In genomic region chr1:38028105-38028591, GRCh38 we compare ENCODE assay signal across 8 cellular contexts. TPM values are rescaled to one million over a fixed set of nuclear protein-coding genes. Genes with fewer than 3 reads are reported as not detected.
A peak's percentile ranks its signal among the peaks of the same experiment; 100 is the strongest.
DNase-seq lines count a peak whose midpoint lies in the region; ATAC-seq lines count a peak whose summit lies in the region.

No MANE protein-coding gene starts in this region.

- CTCF ChIA-PET in CD8-positive, alpha-beta memory T cell (lab: Charles Lee) = interaction anchor here (0.6 to 1.5 kb wide), 3 partner anchors 9 to 806 kb away, joined by 3 to 5 read pairs (median 3); no protein-coding TSS in a partner anchor

- peaks cover 29% of the 10 kb centered on the region for H3K4me1 ChIP-seq in CD8-positive, alpha-beta memory T cell (ENCODE audit: insufficient read depth, low read length)

- no peak overlapping the region for H3K27ac ChIP-seq in CD8-positive, alpha-beta memory T cell (ENCODE audit: low read depth, low read length)

- H3K27me3 ChIP-seq in CD8-positive, alpha-beta memory T cell (ENCODE audit: insufficient read depth, low read length, poor library complexity, severe bottlenecking) = no peaks in the 10 kb centered on the region

- peak overlapping the region; percentile 3 to 87 (median 72) for H3K27ac Mint-ChIP-seq in CD8-positive, alpha-beta memory T cell

- DNase-seq in CD8-positive, alpha-beta memory T cell = peak in 1 of 5 donors; percentile 52
- DNase-seq in GM19240 (ENCODE audit: insufficient read length, low spot score) (peak; percentile 69), NCI-H1092 (lab: John Stamatoyannopoulos, UW) (no peak), NCI-H774 (lab: John Stamatoyannopoulos, UW) (no peak), H4 (ENCODE audit: low spot score) (no peak)
- peak; percentile 51 for DNase-seq in activated CD8-positive, alpha-beta memory T cell treated with anti-CD3 and anti-CD28 coated beads, Interleukin-2, amount 50 U/mL, for 24 hours (ENCODE audit: extremely low read depth)
- peak; percentile 65 to 76 for DNase-seq in stimulated activated CD4-positive, alpha-beta T cell treated with anti-CD3 and anti-CD28 coated beads, Interleukin-12 subunit alpha, Interleukin-12 subunit beta, amount 100 ng/mL, for 24 hours (ENCODE audit: low read depth in 2 of 2)

- no peak overlapping the region for H3K4me3 Mint-ChIP-seq in CD8-positive, alpha-beta memory T cell

- H3K9me3 Mint-ChIP-seq in CD8-positive, alpha-beta memory T cell = no peaks in the 10 kb centered on the region

- peaks cover 18% of the 10 kb centered on the region for H3K36me3 ChIP-seq in CD8-positive, alpha-beta memory T cell (ENCODE audit: insufficient read depth, low read length)

- peaks cover 32 to 50% (median 38%) of the 10 kb centered on the region in 3 donors for H3K4me1 Mint-ChIP-seq in CD8-positive, alpha-beta memory T cell

- no peak overlapping the region for H3K4me3 ChIP-seq in CD8-positive, alpha-beta memory T cell (ENCODE audit: low read length)

- ATAC-seq in HG03108 (IDR thresholded peaks at IDR 0.05; ENCODE audit: unreplicated experiment) = peak; percentile 65

- POLR2A ChIA-PET in CD8-positive, alpha-beta memory T cell (lab: Charles Lee) = no interaction called here

- H3K9me3 ChIP-seq in CD8-positive, alpha-beta memory T cell (ENCODE audit: low read length) = no peaks in the 10 kb centered on the region

- H3K27me3 Mint-ChIP-seq in CD8-positive, alpha-beta memory T cell = no peaks in the 10 kb centered on the region

- peaks cover 0 to 33% (median 10%) of the 10 kb centered on the region in 3 donors for H3K36me3 Mint-ChIP-seq in CD8-positive, alpha-beta memory T cell

RNA-seq across cellular contexts. Expression of gene UTP11, which starts 15.6 kb away (rescaled TPM):
- total RNA-seq in CD8-positive, alpha-beta memory T cell = 10 to 100 TPM; 73.5 to 73.6 TPM
- polyA plus RNA-seq in CD8-positive, alpha-beta memory T cell = 22.4 TPM
- 80.0 and 87.3 TPM in 2 replicates for total RNA-seq in H4 (2014; rRNA removed; shearing (Covaris generic))

RNA-seq across cellular contexts. Expression of gene POU3F1, which starts 18.4 kb away (rescaled TPM):
- under 1 TPM; 0.44 to 0.57 TPM for total RNA-seq in CD8-positive, alpha-beta memory T cell
- 0.09 TPM for polyA plus RNA-seq in CD8-positive, alpha-beta memory T cell
- total RNA-seq in H4 (2014; rRNA removed; shearing (Covaris generic)) = not detected in 2 replicates

RNA-seq across cellular contexts. Expression of gene FHL3, which starts 22.8 kb away (rescaled TPM):
- total RNA-seq in CD8-positive, alpha-beta memory T cell = 10 to 100 TPM; 15.4 to 17.5 TPM
- 19.7 TPM for polyA plus RNA-seq in CD8-positive, alpha-beta memory T cell
- 16.5 and 20.3 TPM in 2 replicates for total RNA-seq in H4 (2014; rRNA removed; shearing (Covaris generic))

RNA-seq across cellular contexts. Expression of gene SF3A3, which starts 38.3 kb away (rescaled TPM):
- 100 to 1,000 TPM; 116 to 129 TPM for total RNA-seq in CD8-positive, alpha-beta memory T cell
- polyA plus RNA-seq in CD8-positive, alpha-beta memory T cell = 94.6 TPM
- 124 and 163 TPM in 2 replicates for total RNA-seq in H4 (2014; rRNA removed; shearing (Covaris generic))

Comparison
In these comparisons a context has a peak if more than half of its experiments do, and no peak if none do; other contexts are left out.
1. DNase-seq: peak in GM19240 (single experiment), activated CD8-positive, alpha-beta memory T cell treated with anti-CD3 and anti-CD28 coated beads, Interleukin-2, amount 50 U/mL, for 24 hours (single experiment) and stimulated activated CD4-positive, alpha-beta T cell treated with anti-CD3 and anti-CD28 coated beads, Interleukin-12 subunit alpha, Interleukin-12 subunit beta, amount 100 ng/mL, for 24 hours (2 of 2); none in NCI-H1092 (single experiment), NCI-H774 (single experiment) and H4 (single experiment).